ENCODE assay signal across 36 cellular contexts in genomic region chr4:154731756-154732155, GRCh38. TPM values are rescaled to one million over a fixed set of nuclear protein-coding genes. Genes with fewer than 3 reads are reported as not detected.
"Had no signal": no experiment of that assay in that cellular context is flagged by ENCODE, and none has a peak within 500 bp of the region (broad histone marks: within the 10 kb centered on the region; RNA-seq: fewer than 3 reads in every experiment).

No MANE protein-coding gene starts in this region.

- H3K36me3 ChIP-seq: esophagus muscularis mucosa, heart right ventricle, neutrophil, right atrium auricular region, thyroid gland, vagina had no signal

- H3K36me3 Mint-ChIP-seq: mesothelial cell of epicardium, naive B cell had no signal

- H3K9me3 Mint-ChIP-seq: mesothelial cell of epicardium; neural crest cell; stimulated activated naive CD8-positive, alpha-beta T cell treated with anti-CD3 and anti-CD28 coated beads, Interleukin-15, amount 100 ng/mL, for 72 hours had no signal

- H3K4me2 ChIP-seq: smooth muscle cell had no signal

- H3K4me1 ChIP-seq: esophagus muscularis mucosa, heart right ventricle, parathyroid adenoma, right atrium auricular region, thyroid gland, vagina had no signal

- H3K4me3 Mint-ChIP-seq: mesothelial cell of epicardium; naive B cell; natural killer cell treated with Interleukin-12 subunit alpha and Interleukin-12 subunit beta and Interleukin-15 and Interleukin-18, amount 100 ng/mL, for 72 hours; neural crest cell; stimulated activated naive CD8-positive, alpha-beta T cell treated with anti-CD3 and anti-CD28 coated beads, Interleukin-15, amount 100 ng/mL, for 72 hours had no signal

- H3K79me2 ChIP-seq: parathyroid adenoma had no signal

- ATAC-seq: heart right ventricle; left lobe of liver; mucosa of descending colon; natural killer cell treated with Interleukin-12 subunit alpha and Interleukin-12 subunit beta and Interleukin-15 and Interleukin-18, amount 100 ng/mL, for 72 hours; sciatic nerve; stimulated activated naive CD8-positive, alpha-beta T cell treated with anti-CD3 and anti-CD28 coated beads, Interleukin-15, amount 100 ng/mL, for 72 hours had no signal

- H3K27ac Mint-ChIP-seq: mesothelial cell of epicardium; naive B cell; natural killer cell treated with Interleukin-12 subunit alpha and Interleukin-12 subunit beta and Interleukin-15 and Interleukin-18, amount 100 ng/mL, for 72 hours; progenitor cell of endocrine pancreas; stimulated activated naive CD8-positive, alpha-beta T cell treated with anti-CD3 and anti-CD28 coated beads, Interleukin-15, amount 100 ng/mL, for 72 hours had no signal

- H3K4me1 Mint-ChIP-seq: naive B cell; stimulated activated naive CD8-positive, alpha-beta T cell treated with anti-CD3 and anti-CD28 coated beads, Interleukin-15, amount 100 ng/mL, for 72 hours had no signal

- H2AFZ ChIP-seq: parathyroid adenoma had no signal

- H3K9me3 ChIP-seq: esophagus muscularis mucosa, heart right ventricle, mucosa of descending colon, neutrophil, right atrium auricular region, thyroid gland, vagina had no signal

- H3K4me3 ChIP-seq: coronary artery, esophagus muscularis mucosa, heart right ventricle, lung, mucosa of descending colon, right atrium auricular region, smooth muscle cell, thyroid gland, vagina had no signal

- H3K27me3 Mint-ChIP-seq: progenitor cell of endocrine pancreas had no signal

- DNase-seq: dermis blood vessel endothelial cell; effector memory CD4-positive, alpha-beta T cell; foreskin melanocyte; glutamatergic neuron; heart right ventricle; hippocampal formation; mesenchymal stem cell; mucosa of descending colon; naive B cell; stimulated activated CD4-positive, alpha-beta T cell treated with anti-CD3 and anti-CD28 coated beads, Interleukin-12 subunit alpha, Interleukin-12 subunit beta, amount 100 ng/mL, for 4 hours; stimulated activated CD4-positive, alpha-beta T cell treated with anti-CD3 and anti-CD28 coated beads, Interleukin-1b, Interleukin-23, amount 100 ng/mL, for 48 hours; stimulated activated CD4-positive, alpha-beta T cell treated with anti-CD3 and anti-CD28 coated beads, Interleukin-4, amount 100 ng/mL, for 1 hour; stimulated activated CD8-positive, alpha-beta memory T cell treated with anti-CD3 and anti-CD28 coated beads, Interleukin-4, amount 100 ng/mL, for 48 hours; stimulated activated naive CD4-positive, alpha-beta T cell; stimulated activated naive CD8-positive, alpha-beta T cell treated with anti-CD3 and anti-CD28 coated beads, Interleukin-15, amount 100 ng/mL, for 72 hours; thyroid gland; trophoblast cell had no signal

- H3K27me3 ChIP-seq: esophagus muscularis mucosa, neutrophil, right atrium auricular region, thyroid gland, vagina had no signal

- H3K9ac ChIP-seq: parathyroid adenoma had no signal

- H3K27ac ChIP-seq: coronary artery, esophagus muscularis mucosa, heart right ventricle, neutrophil, parathyroid adenoma, right atrium auricular region, thyroid gland, vagina had no signal

RNA-seq across cellular contexts. Expression of gene LRAT, which starts 12.0 kb away (rescaled TPM):
- total RNA-seq: dermis blood vessel endothelial cell; natural killer cell treated with Interleukin-12 subunit alpha and Interleukin-12 subunit beta and Interleukin-15 and Interleukin-18, amount 100 ng/mL, for 72 hours; osteoblast; subcutaneous adipose tissue; vagina had no signal
- polyA plus RNA-seq: heart right ventricle had no signal

RNA-seq across cellular contexts. Expression of gene RBM46, which starts 49.3 kb away (rescaled TPM):
- total RNA-seq: dermis blood vessel endothelial cell; fibroblast of lung; heart right ventricle; lung; mucosa of descending colon; natural killer cell treated with Interleukin-12 subunit alpha and Interleukin-12 subunit beta and Interleukin-15 and Interleukin-18, amount 100 ng/mL, for 72 hours; neural crest cell; osteoblast; right atrium auricular region; smooth muscle cell; subcutaneous adipose tissue; temporal lobe; ureter; vagina had no signal
- polyA plus RNA-seq: heart right ventricle, smooth muscle cell had no signal
